Comparison of ENCODE assay signal across 1 cellular context in genomic region chr22:29253561-29254282, GRCh38.
TF ChIP-seq lines count a peak whose summit lies in the region.

No MANE protein-coding gene starts in this region.

TF ChIP-seq in GM23338, 12 proteins besides CTCF, POLR2A, EP300 and RAD21 (continued from another document):
- TF ChIP-seq ZNF462 (CRISPR knock-in tag; IDR thresholded peaks at IDR 0.05) = no peak
- TF ChIP-seq NANOG (IDR thresholded peaks at IDR 0.05; ENCODE audit: borderline replicate concordance) = no peak
